11 cellular contexts compared by ENCODE assay signal in genomic region chr1:43194509-43194908, GRCh38.
"Had no signal": no experiment of that assay in that cellular context is flagged by ENCODE, and none has a peak within 500 bp of the region (broad histone marks: within the 10 kb centered on the region; RNA-seq: fewer than 3 reads in every experiment).

No MANE protein-coding gene starts in this region.

- H3K27ac ChIP-seq: GM23248 had no signal

- H3K4me1 ChIP-seq: HAP-1 had no signal

- H3K36me3 ChIP-seq: HAP-1 had no signal

- H2AFZ ChIP-seq: GM23248, GM23338 had no signal

- H3K4me3 ChIP-seq: GM23248, GM23338, HAP-1 had no signal

- H3K4me3 Mint-ChIP-seq: GM23338, H9, HFFc6 had no signal

- H3K4me1 Mint-ChIP-seq: GM23338, H9 had no signal

- ATAC-seq: GM23338, HCT116 had no signal

- H3K9ac ChIP-seq: GM23248 had no signal

- H3K4me2 ChIP-seq: GM23338 had no signal

- H3K27ac Mint-ChIP-seq: GM23338, H9, HFFc6 had no signal

- DNase-seq: GM23248, GOT3, H7, H9, HCEC 1CT, HFFc6 had no signal

- FAIRE-seq: H1, H54 had no signal
